1 cellular context compared by ENCODE assay signal in the genomic region with DNA sequence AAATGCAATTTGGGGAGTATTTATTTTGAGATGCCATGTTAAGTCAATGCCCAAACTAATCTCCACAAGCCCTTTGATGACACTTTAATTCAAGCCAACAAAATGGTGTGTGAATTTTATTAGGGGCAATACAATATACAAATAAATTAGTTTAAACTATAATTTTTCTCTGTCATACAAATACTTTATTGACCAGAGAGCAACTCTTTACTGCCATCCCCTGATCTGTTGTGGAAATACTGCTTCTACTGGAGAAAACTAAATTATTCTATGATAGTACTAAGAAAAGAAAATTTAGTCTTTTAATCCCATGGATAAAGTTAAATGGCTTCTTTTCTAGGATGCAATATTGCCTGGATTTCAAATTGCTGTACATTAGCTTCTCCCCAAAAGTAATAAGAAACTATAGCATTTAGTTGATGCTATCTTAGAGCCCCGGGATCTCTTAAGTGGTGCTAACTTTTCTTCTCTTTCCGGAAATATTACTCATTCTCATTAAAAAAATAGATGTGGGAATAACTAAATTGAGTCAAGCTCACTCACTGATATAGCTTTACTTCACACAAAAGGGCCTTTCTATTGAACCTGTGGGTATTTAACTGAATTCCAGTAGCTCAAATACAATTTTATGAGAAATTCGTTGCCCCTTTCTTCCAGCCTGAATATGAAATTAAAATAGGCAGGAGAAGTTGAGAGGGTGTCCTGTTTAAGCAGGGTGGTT.
TF ChIP-seq lines count a peak whose summit lies in the region.

No MANE protein-coding gene starts in this region.

TF ChIP-seq in H1, 55 proteins besides CTCF, POLR2A, EP300 and RAD21 (continued from another document):
- TF ChIP-seq, protein P1, sequence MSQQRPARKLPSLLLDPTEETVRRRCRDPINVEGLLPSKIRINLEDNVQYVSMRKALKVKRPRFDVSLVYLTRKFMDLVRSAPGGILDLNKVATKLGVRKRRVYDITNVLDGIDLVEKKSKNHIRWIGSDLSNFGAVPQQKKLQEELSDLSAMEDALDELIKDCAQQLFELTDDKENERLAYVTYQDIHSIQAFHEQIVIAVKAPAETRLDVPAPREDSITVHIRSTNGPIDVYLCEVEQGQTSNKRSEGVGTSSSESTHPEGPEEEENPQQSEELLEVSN (IDR thresholded peaks at IDR 0.05), result no peak
- TF ChIP-seq SP1 (IDR thresholded peaks at IDR 0.05; ENCODE audit: low read depth, low read length) (no peak), POLR2AphosphoS5 (IDR thresholded peaks at IDR 0.05; ENCODE audit: low read depth, low read length) (no peak), CREB1 (IDR thresholded peaks at IDR 0.05) (no peak), ZNF274 (IDR thresholded peaks at IDR 0.05; ENCODE audit: borderline replicate concordance, extremely low read depth, low read length) (no peak), TAF1 (IDR thresholded peaks at IDR 0.05; ENCODE audit: low read depth, low read length) (no peak), CBX5 (IDR thresholded peaks at IDR 0.05; ENCODE audit: low read depth, low read length) (no peak), NANOG (IDR thresholded peaks at IDR 0.05; ENCODE audit: insufficient read depth, low read depth, low read length, poor library complexity, severe bottlenecking) (no peak), RNF2 (IDR thresholded peaks at IDR 0.05; ENCODE audit: borderline replicate concordance, low read depth, low read length, missing control alignments, poor library complexity, severe bottlenecking) (no peak), JUN (IDR thresholded peaks at IDR 0.05; ENCODE audit: low read depth, low read length) (no peak), SAP30 (IDR thresholded peaks at IDR 0.05; ENCODE audit: insufficient read depth, insufficient replicate concordance, low read length) (no peak), KDM1A (IDR thresholded peaks at IDR 0.05; ENCODE audit: borderline replicate concordance, low read length) (no peak), SIRT6 (IDR thresholded peaks at IDR 0.05; ENCODE audit: low read length) (no peak), YY1 (IDR thresholded peaks at IDR 0.05; ENCODE audit: low read depth, low read length) (no peak), SUZ12 (IDR thresholded peaks at IDR 0.05; ENCODE audit: low read length) (no peak), RFX5 (IDR thresholded peaks at IDR 0.05; ENCODE audit: borderline replicate concordance, low read depth, low read length) (no peak), RXRA (IDR thresholded peaks at IDR 0.05; ENCODE audit: insufficient read depth, low read depth, low read length) (no peak)
- TF ChIP-seq, protein P2, sequence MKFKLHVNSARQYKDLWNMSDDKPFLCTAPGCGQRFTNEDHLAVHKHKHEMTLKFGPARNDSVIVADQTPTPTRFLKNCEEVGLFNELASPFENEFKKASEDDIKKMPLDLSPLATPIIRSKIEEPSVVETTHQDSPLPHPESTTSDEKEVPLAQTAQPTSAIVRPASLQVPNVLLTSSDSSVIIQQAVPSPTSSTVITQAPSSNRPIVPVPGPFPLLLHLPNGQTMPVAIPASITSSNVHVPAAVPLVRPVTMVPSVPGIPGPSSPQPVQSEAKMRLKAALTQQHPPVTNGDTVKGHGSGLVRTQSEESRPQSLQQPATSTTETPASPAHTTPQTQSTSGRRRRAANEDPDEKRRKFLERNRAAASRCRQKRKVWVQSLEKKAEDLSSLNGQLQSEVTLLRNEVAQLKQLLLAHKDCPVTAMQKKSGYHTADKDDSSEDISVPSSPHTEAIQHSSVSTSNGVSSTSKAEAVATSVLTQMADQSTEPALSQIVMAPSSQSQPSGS (IDR thresholded peaks at IDR 0.05; ENCODE audit: low read length), result no peak
